8 cellular contexts compared by ENCODE assay signal in the genomic region with DNA sequence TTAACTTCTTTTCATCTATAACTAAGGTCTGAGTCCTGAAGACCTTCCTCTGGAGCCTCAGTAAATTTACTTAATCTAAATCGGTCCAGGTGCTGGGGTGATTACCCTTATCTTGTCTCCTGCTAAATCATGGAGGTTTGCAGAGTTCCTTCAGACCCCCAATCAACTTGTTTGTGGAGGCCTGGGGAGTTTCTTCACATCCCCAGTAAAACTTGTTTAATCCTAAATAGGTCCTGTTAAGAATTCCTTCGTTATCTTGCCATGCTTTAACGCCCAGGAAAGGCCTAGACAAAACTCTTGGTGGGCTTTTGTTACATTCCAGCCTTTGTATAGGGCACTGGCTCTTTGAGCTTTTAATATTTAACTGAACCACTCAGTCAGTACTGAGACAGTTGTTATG. TPM values are rescaled to one million over a fixed set of nuclear protein-coding genes. Genes with fewer than 3 reads are reported as not detected.
"Had no signal": no experiment of that assay in that cellular context is flagged by ENCODE, and none has a peak within 500 bp of the region (broad histone marks: within the 10 kb centered on the region; RNA-seq: fewer than 3 reads in every experiment).

No MANE protein-coding gene starts in this region.

RNA-seq across cellular contexts. Expression of a gene that starts 55.7 kb away (rescaled TPM):
- total RNA-seq: activated B cell treated with CpG ODN at 0.5 μM for 24 hours; activated CD4-positive, alpha-beta T cell treated with anti-CD3 and anti-CD28 coated beads, Interleukin-2, amount 10 ng/mL, durations not matched to agents 24 days and 14 days; activated CD8-positive, alpha-beta memory T cell treated with anti-CD3 and anti-CD28 coated beads for 36 hours; activated CD8-positive, alpha-beta T cell treated with anti-CD3 and anti-CD28 coated beads for 36 hours; activated naive CD4-positive, alpha-beta T cell treated with anti-CD3 and anti-CD28 coated beads, Interleukin-2, amount 50 U/mL, for 72 hours; activated naive CD8-positive, alpha-beta T cell treated with anti-CD3 and anti-CD28 coated beads for 36 hours; activated T-helper 1 cell treated with anti-CD3 and anti-CD28 coated beads, Interleukin-12 subunit alpha, Interleukin-12 subunit beta, Interleukin-2, Interleukin-4 antibody, amounts not matched to agents 30 ng/mL and 10 ng/mL and 1 ng/mL, durations not matched to agents 14 hours and 24 hours and 36 hours; astrocyte had no signal
